20 cellular contexts compared by ENCODE assay signal in the genomic region with DNA sequence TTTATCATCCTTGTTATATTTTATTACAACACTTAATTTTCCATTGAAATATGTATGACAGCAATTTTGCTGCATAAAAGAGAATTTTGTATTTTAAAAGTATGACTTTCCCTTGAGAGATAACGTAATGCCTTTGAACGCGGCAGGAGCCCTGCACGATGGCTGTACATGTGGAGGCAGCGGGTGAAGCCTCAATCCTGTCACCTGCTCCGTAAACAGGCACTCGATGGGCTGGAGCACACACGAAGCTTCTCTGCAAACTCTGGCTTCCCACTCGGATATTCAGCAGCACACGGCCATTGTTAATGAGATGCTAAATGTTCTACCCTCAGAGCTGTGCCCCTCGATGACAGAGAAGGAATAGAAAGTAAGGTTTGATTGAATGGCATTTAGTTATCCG.
"Had no signal": no experiment of that assay in that cellular context is flagged by ENCODE, and none has a peak within 500 bp of the region (broad histone marks: within the 10 kb centered on the region; RNA-seq: fewer than 3 reads in every experiment).

No MANE protein-coding gene starts in this region.

- H3K4me1 Mint-ChIP-seq: IgD-negative memory B cell had no signal

- ATAC-seq: K562 had no signal

- H3K4me2 ChIP-seq: KMS-11, SK-N-SH had no signal

- H3K4me3 ChIP-seq: K562 had no signal

- H3K9me3 ChIP-seq: SK-N-SH had no signal

- H3K27ac Mint-ChIP-seq: IgD-negative memory B cell had no signal

- H3K36me3 Mint-ChIP-seq: IgD-negative memory B cell had no signal

- H3K4me3 Mint-ChIP-seq: IgD-negative memory B cell had no signal

- DNase-seq: Kasumi-1, MM.1S, NCI-H1092 treated with DMSO at 0.1 percent for 48 hours, NCI-H1436, NCI-H187, NCI-H2029, NCI-H2081 treated with DMSO at 0.1 percent for 48 hours, NCI-H2171, NCI-H2227 treated with DMSO at 0.1 percent for 48 hours, NCI-H446, NCI-H510A, NCI-H524 treated with DMSO at 0.1 percent for 48 hours, NCI-H774, RPMI8226, SHP77, SK-N-SH had no signal

- H3K9me3 Mint-ChIP-seq: IgD-negative memory B cell had no signal

- H3K9ac ChIP-seq: KMS-11, SK-N-SH had no signal

- H3K27ac ChIP-seq: HL-60, KMS-11 had no signal
